1 cellular context compared by ENCODE assay signal in the genomic region with DNA sequence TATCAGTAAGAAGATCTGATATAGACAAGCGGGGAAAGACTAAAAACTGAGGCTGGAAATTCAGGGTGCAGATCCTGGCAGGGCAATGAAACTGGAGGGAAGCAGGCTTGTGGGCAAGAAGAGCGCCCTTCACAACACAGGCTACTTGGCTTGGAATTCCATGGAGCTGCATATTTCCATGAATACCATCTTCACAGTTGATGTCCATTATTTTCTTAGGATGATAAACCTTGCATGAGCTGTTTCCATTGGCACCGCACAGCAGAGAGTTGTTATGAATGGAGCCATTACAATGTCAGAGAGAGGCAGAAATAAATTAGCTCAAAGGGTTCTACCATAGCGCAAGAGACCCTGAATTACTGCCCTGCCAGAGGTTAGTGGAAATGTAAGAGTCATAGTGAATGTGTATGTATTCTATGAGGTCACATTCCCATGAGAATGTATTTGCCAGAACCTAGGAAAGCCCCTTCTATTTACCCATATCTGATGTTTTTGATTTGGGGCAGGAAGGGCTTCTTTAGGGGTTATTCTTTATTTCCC.
A peak's percentile ranks its signal among the peaks of the same experiment; 100 is the strongest.
TF ChIP-seq lines count a peak whose summit lies in the region.

No MANE protein-coding gene starts in this region.

TF ChIP-seq in neural cell, 6 proteins besides CTCF, POLR2A, EP300 and RAD21:
- TF ChIP-seq TAF1 (IDR thresholded peaks at IDR 0.05; ENCODE audit: low read depth) (no peak), POLR2AphosphoS5 (IDR thresholded peaks at IDR 0.05) (peak; percentile 30)
- TF ChIP-seq, protein P1, sequence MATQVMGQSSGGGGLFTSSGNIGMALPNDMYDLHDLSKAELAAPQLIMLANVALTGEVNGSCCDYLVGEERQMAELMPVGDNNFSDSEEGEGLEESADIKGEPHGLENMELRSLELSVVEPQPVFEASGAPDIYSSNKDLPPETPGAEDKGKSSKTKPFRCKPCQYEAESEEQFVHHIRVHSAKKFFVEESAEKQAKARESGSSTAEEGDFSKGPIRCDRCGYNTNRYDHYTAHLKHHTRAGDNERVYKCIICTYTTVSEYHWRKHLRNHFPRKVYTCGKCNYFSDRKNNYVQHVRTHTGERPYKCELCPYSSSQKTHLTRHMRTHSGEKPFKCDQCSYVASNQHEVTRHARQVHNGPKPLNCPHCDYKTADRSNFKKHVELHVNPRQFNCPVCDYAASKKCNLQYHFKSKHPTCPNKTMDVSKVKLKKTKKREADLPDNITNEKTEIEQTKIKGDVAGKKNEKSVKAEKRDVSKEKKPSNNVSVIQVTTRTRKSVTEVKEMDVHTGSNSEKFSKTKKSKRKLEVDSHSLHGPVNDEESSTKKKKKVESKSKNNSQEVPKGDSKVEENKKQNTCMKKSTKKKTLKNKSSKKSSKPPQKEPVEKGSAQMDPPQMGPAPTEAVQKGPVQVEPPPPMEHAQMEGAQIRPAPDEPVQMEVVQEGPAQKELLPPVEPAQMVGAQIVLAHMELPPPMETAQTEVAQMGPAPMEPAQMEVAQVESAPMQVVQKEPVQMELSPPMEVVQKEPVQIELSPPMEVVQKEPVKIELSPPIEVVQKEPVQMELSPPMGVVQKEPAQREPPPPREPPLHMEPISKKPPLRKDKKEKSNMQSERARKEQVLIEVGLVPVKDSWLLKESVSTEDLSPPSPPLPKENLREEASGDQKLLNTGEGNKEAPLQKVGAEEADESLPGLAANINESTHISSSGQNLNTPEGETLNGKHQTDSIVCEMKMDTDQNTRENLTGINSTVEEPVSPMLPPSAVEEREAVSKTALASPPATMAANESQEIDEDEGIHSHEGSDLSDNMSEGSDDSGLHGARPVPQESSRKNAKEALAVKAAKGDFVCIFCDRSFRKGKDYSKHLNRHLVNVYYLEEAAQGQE (IDR thresholded peaks at IDR 0.05; ENCODE audit: borderline replicate concordance): peak; percentile 41
